Comparison of ENCODE assay signal across 9 cellular contexts in genomic region chr10:93703066-93703465, GRCh38. TPM values are rescaled to one million over a fixed set of nuclear protein-coding genes. Genes with fewer than 3 reads are reported as not detected.
DNase-seq lines count a peak whose midpoint lies in the region; ATAC-seq and TF ChIP-seq lines count a peak whose summit lies in the region.
"Had no signal": no experiment of that assay in that cellular context is flagged by ENCODE, and none has a peak within 500 bp of the region (broad histone marks: within the 10 kb centered on the region; RNA-seq: fewer than 3 reads in every experiment).

No MANE protein-coding gene starts in this region.

- intact Hi-C loops in CD8-positive, alpha-beta T cell (cut with DNase I, micrococcal nuclease) = loop anchor here (2.0 to 10.0 kb wide), 6 partner anchors 189 to 1111 kb away; partner anchors contain the start of genes EXOC6 (in 2 of the 2), NOC3L (in 2 of the 2), SLC35G1 (in 2 of the 2) and KIF11 (in 1 of the 2)
- intact Hi-C loops in OCI-LY7 (cut with micrococcal nuclease; ENCODE audit: unreplicated experiment) = loop anchor here (5.0 to 10.0 kb wide), 3 partner anchors 192 to 844 kb away; partner anchors contain the start of genes HELLS and SLC35G1

- no peaks in the 10 kb centered on the region for H3K27me3 ChIP-seq in CD8-positive, alpha-beta T cell (ENCODE audit: insufficient read depth, low read length)
- no peaks in the 10 kb centered on the region; the same call in 1 of the 2 replicates for H3K27me3 ChIP-seq in H7 (ENCODE audit: control insufficient read depth, insufficient read depth, low read length)

- H3K4me2 ChIP-seq in OCI-LY7 (ENCODE audit: low read length) = peak overlapping the region; percentile 94

- peak in 1 of 7 experiments; percentile 49 for DNase-seq in CD8-positive, alpha-beta T cell
- DNase-seq in H7 = no peak
- peak; percentile 16 for DNase-seq in OCI-LY7 (ENCODE audit: low spot score)
- peak; percentile 36 for DNase-seq in fibroblast of peridontal ligament (ENCODE audit: extremely low read depth)
- no peak for DNase-seq in retinal pigment epithelial cell (ENCODE audit: low read depth)
- DNase-seq in HUDEP-2 (lab: John Stamatoyannopoulos, UW; ENCODE audit: unreplicated experiment in 76 of 76) = no peak
- no peak for DNase-seq in CD1c-positive myeloid dendritic cell (ENCODE audit: extremely low spot score)

- no peaks in the 10 kb centered on the region for H4K20me1 ChIP-seq in OCI-LY7 (ENCODE audit: insufficient read depth, low read length)

- H3K4me1 Mint-ChIP-seq in CD8-positive, alpha-beta T cell (ENCODE audit: low read depth) = peaks cover 15% of the 10 kb centered on the region

- no peaks in the 10 kb centered on the region for H3K27me3 Mint-ChIP-seq in CD8-positive, alpha-beta T cell (ENCODE audit: low read depth)
- H3K27me3 Mint-ChIP-seq: IgD-negative memory B cell had no signal

- H3K9me3 ChIP-seq in CD8-positive, alpha-beta T cell (ENCODE audit: low read length) = no peaks in the 10 kb centered on the region
- H3K9me3 ChIP-seq in OCI-LY7 (ENCODE audit: low read length) = no peaks in the 10 kb centered on the region

- H3K79me2 ChIP-seq in OCI-LY7 (ENCODE audit: insufficient read depth, low read depth, low read length) = peaks cover 11% of the 10 kb centered on the region; the same call in 1 of the 2 replicates

- no peak for TF ChIP-seq CTCF in CD8-positive, alpha-beta T cell (IDR thresholded peaks at IDR 0.05)
- TF ChIP-seq CTCF in OCI-LY7 (conservative IDR thresholded peaks at IDR 0.05; ENCODE audit: low read length) (no peak), retinal pigment epithelial cell (conservative IDR thresholded peaks at IDR 0.05; ENCODE audit: low read depth, low read length) (no peak)

- H3K36me3 ChIP-seq in CD8-positive, alpha-beta T cell (ENCODE audit: insufficient read depth, low read length) = no peaks in the 10 kb centered on the region
- no peaks in the 10 kb centered on the region; the same call in none of the 2 replicates for H3K36me3 ChIP-seq in H7 (replicated peaks; ENCODE audit: control insufficient read depth, insufficient read depth, low read length)
- peaks cover 18% of the 10 kb centered on the region for H3K36me3 ChIP-seq in OCI-LY7 (ENCODE audit: insufficient read depth, low read length)

- ATAC-seq in CD8-positive, alpha-beta T cell = no peak
- no peak for ATAC-seq in GM21717 (IDR thresholded peaks at IDR 0.05; ENCODE audit: unreplicated experiment)

- H3K27ac Mint-ChIP-seq in CD8-positive, alpha-beta T cell = no peak overlapping the region

- H3K4me3 Mint-ChIP-seq in CD8-positive, alpha-beta T cell = no peak overlapping the region

- no peaks in the 10 kb centered on the region for H3K9me3 Mint-ChIP-seq in CD8-positive, alpha-beta T cell

- TSS peak; percentile 78 for BruUV-seq in OCI-LY7 (replicated peaks; lab: Mats Ljungman, UMichigan)

- H3K27ac ChIP-seq in CD8-positive, alpha-beta T cell (ENCODE audit: low read depth, low read length) = peak overlapping the region; percentile 82
- peak overlapping the region; percentile 64 for H3K27ac ChIP-seq in OCI-LY7 (ENCODE audit: low read depth, low read length, poor library complexity, severe bottlenecking)

- H2AFZ ChIP-seq in OCI-LY7 (ENCODE audit: low read length) = peak overlapping the region; percentile 98

- peak overlapping the region; percentile 90 for H3K4me3 ChIP-seq in CD8-positive, alpha-beta T cell (ENCODE audit: low read depth, low read length)
- H3K4me3 ChIP-seq in H7 (ENCODE audit: insufficient read depth, low read depth, low read length) (peak overlapping the region; percentile 75), OCI-LY7 (ENCODE audit: low read depth, low read length, poor library complexity, severe bottlenecking) (peak overlapping the region; percentile 73), retinal pigment epithelial cell (ENCODE audit: low read length) (peak overlapping the region; percentile 75)

- peaks cover 14% of the 10 kb centered on the region for H3K4me1 ChIP-seq in CD8-positive, alpha-beta T cell (ENCODE audit: insufficient read depth, low read length)
- H3K4me1 ChIP-seq in OCI-LY7 (ENCODE audit: insufficient read depth, low read length, poor library complexity, severe bottlenecking) = peaks cover 25% of the 10 kb centered on the region

- peaks cover 5% of the 10 kb centered on the region for H3K36me3 Mint-ChIP-seq in CD8-positive, alpha-beta T cell
- H3K36me3 Mint-ChIP-seq: IgD-negative memory B cell had no signal

- CTCF ChIA-PET in CD8-positive, alpha-beta T cell (lab: Charles Lee) = no interaction called here
- CTCF ChIA-PET in OCI-LY7 (lab: Charles Lee; ENCODE audit: unreplicated experiment) = interaction anchor here (0.7 to 1.4 kb wide), 4 partner anchors 9 to 327 kb away, joined by 3 to 4 read pairs (median 4); no protein-coding TSS in a partner anchor

- H3K9me2 ChIP-seq in OCI-LY7 (ENCODE audit: insufficient read depth, low read length) = no peaks in the 10 kb centered on the region

- POLR2A ChIA-PET in CD8-positive, alpha-beta T cell (lab: Charles Lee) = interaction anchor here (0.6 kb wide), 1 partner anchor 734 kb away, joined by 3 read pairs; no protein-coding TSS in a partner anchor
- POLR2A ChIA-PET in OCI-LY7 (lab: Charles Lee) = interaction anchor here (0.5 to 3.2 kb wide), 13 partner anchors 9 to 656 kb away, joined by 3 to 14 read pairs (median 4); no protein-coding TSS in a partner anchor

RNA-seq across cellular contexts. Expression of gene FRA10AC1, which starts 0.7 kb away (rescaled TPM):
- total RNA-seq in CD8-positive, alpha-beta T cell = 1 to 10 TPM; 6.2 to 7.0 TPM
- total RNA-seq in H7 (2014; rRNA removed; shearing (Covaris generic)) = 4.8 and 9.2 TPM in 2 replicates
- 11.9 and 24.3 TPM in 2 replicates for total RNA-seq in OCI-LY7 (2014; rRNA removed; shearing (Covaris generic))
- total RNA-seq in OCI-LY7 (2022) = 26.9 and 30.2 TPM in 2 replicates

RNA-seq across cellular contexts. Expression of gene LGI1, which starts 54.7 kb away (rescaled TPM):
- total RNA-seq in CD8-positive, alpha-beta T cell = not detected
- 0.07 TPM in 2 replicates for total RNA-seq in H7 (2014; rRNA removed; shearing (Covaris generic))
- 0.41 TPM in 1 of 2 replicates, not detected in the other for total RNA-seq in OCI-LY7 (2014; rRNA removed; shearing (Covaris generic))
- not detected in 2 replicates for total RNA-seq in OCI-LY7 (2022)

Comparison
In these comparisons a context has a peak if more than half of its experiments do, and no peak if none do; other contexts are left out.
1. DNase-seq: peak in OCI-LY7 (single experiment) and fibroblast of peridontal ligament (single experiment); none in H7 (single experiment), retinal pigment epithelial cell (single experiment), HUDEP-2 (0 of 76) and CD1c-positive myeloid dendritic cell (single experiment).
2. Peak in every context shown above with its lines, with median percentiles within 50 percentile points of each other: H3K4me3 ChIP-seq.